22 cellular contexts compared by ENCODE assay signal in the genomic region with DNA sequence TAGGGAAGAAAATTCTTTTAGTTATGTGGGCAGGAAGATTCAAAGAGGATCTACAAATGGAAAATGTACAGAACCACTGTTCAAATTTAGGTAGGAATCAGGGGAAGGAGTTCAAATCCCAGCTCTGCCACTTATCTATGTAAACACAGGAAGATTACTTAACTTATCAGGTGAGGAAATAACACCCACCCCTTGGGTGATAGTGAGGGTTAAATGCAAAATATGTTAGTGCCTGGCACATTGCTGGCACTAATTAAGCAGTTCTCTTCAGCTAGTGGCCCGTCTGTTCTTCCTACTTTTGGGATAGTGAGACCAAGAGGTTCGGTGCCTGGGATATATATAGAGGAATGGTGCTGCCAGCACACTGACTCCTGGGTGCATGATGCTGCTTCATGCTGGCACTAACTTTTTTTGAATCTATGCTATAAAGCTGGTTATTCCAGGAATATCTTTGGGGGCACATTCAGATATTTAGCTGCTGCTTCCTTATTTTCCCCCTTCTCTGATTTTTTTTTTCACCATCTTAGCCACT.
DNase-seq lines count a peak whose midpoint lies in the region; ATAC-seq and TF ChIP-seq lines count a peak whose summit lies in the region.
"Had no signal": no experiment of that assay in that cellular context is flagged by ENCODE, and none has a peak within 500 bp of the region (broad histone marks: within the 10 kb centered on the region; RNA-seq: fewer than 3 reads in every experiment).

No MANE protein-coding gene starts in this region.

- no peak for DNase-seq in activated T-cell treated with anti-CD3 and anti-CD28 coated beads, Interleukin-2, amount 50 U/mL, for 24 hours
- DNase-seq in activated T-cell treated with anti-CD3 and anti-CD28 coated beads, Interleukin-2, amount 50 U/mL, for 4 hours = no peak
- DNase-seq in endodermal cell (no peak), mesendoderm (peak; percentile 67), trophoblast cell (no peak)
- no peak for DNase-seq in activated T-helper 1 cell treated with anti-CD3 and anti-CD28 coated beads, Interleukin-12 subunit alpha, Interleukin-12 subunit beta, Interleukin-2, Interleukin-4 antibody, amounts not matched to agents 30 ng/mL and 10 ng/mL and 1 ng/mL, durations not matched to agents 14 hours and 24 hours and 36 hours (ENCODE audit: low spot score)
- DNase-seq in activated CD8-positive, alpha-beta memory T cell treated with anti-CD3 and anti-CD28 coated beads, Interleukin-2, amount 50 U/mL, for 48 hours = no peak
- DNase-seq: AML-193; CD8-positive, alpha-beta T cell; GOT3; HFFc6; KG1; MM.1S; NCI-H2029; NCI-H446; NCI-H526 treated with DMSO at 0.1 percent for 48 hours; SHP77 had no signal

- H3K9me3 Mint-ChIP-seq in activated T-cell treated with anti-CD3 and anti-CD28 coated beads, Interleukin-2, amount 50 U/mL, for 24 hours = no peaks in the 10 kb centered on the region
- no peaks in the 10 kb centered on the region for H3K9me3 Mint-ChIP-seq in activated T-cell treated with anti-CD3 and anti-CD28 coated beads, Interleukin-2, amount 50 U/mL, for 4 hours
- no peaks in the 10 kb centered on the region for H3K9me3 Mint-ChIP-seq in endodermal cell
- no peaks in the 10 kb centered on the region for H3K9me3 Mint-ChIP-seq in activated T-helper 1 cell treated with anti-CD3 and anti-CD28 coated beads, Interleukin-12 subunit alpha, Interleukin-12 subunit beta, Interleukin-2, Interleukin-4 antibody, amounts not matched to agents 30 ng/mL and 10 ng/mL and 1 ng/mL, durations not matched to agents 14 hours and 24 hours and 36 hours
- H3K9me3 Mint-ChIP-seq: CD8-positive, alpha-beta T cell; HFFc6 had no signal

- no peak overlapping the region for H4K12ac ChIP-seq in trophoblast cell (ENCODE audit: low read depth, low read length)

- intact Hi-C loops in activated T-helper 1 cell treated with anti-CD3 and anti-CD28 coated beads, Interleukin-12 subunit alpha, Interleukin-12 subunit beta, Interleukin-2, Interleukin-4 antibody, amounts not matched to agents 30 ng/mL and 10 ng/mL and 1 ng/mL, durations not matched to agents 14 hours and 24 hours and 36 hours (cut with micrococcal nuclease) = no loop called here

- no peak overlapping the region for H4K91ac ChIP-seq in trophoblast cell (ENCODE audit: low read depth, low read length)

- H3K4ac ChIP-seq in mesendoderm (ENCODE audit: low read depth, low read length) (no peak overlapping the region), trophoblast cell (ENCODE audit: low read depth, low read length) (no peak overlapping the region)

- H3K27me3 ChIP-seq in endodermal cell (ENCODE audit: control insufficient read depth, insufficient read depth, low read length, poor library complexity, severe bottlenecking) (no peaks in the 10 kb centered on the region), mesendoderm (ENCODE audit: insufficient read depth, low read length, poor library complexity) (no peaks in the 10 kb centered on the region), trophoblast cell (ENCODE audit: insufficient read depth, low read length) (no peaks in the 10 kb centered on the region)
- H3K27me3 ChIP-seq: BLaER1 treated with 17β-estradiol and CSF1 and Interleukin-3, amounts not matched to agents 10 nM and 100 nM had no signal

- no peak overlapping the region for H2AFZ ChIP-seq in trophoblast cell (ENCODE audit: insufficient read depth, low read length, poor library complexity)

- no peak overlapping the region for H3K56ac ChIP-seq in mesendoderm (ENCODE audit: low read length)

- no peak overlapping the region for H4K5ac ChIP-seq in mesendoderm (ENCODE audit: low read length)

- no peak overlapping the region for H4K8ac ChIP-seq in mesendoderm (ENCODE audit: low read depth, low read length)
- no peak overlapping the region for H4K8ac ChIP-seq in trophoblast cell (ENCODE audit: low read depth, low read length)

- H2BK15ac ChIP-seq in mesendoderm (replicated peaks; ENCODE audit: low read depth) = no peak overlapping the region

- no peak for TF ChIP-seq CTCF in endodermal cell (conservative IDR thresholded peaks at IDR 0.05)

- H2AK5ac ChIP-seq in mesendoderm (ENCODE audit: low read length) (no peak overlapping the region), trophoblast cell (ENCODE audit: low read length) (no peak overlapping the region)

- H3K36me3 Mint-ChIP-seq in activated T-cell treated with anti-CD3 and anti-CD28 coated beads, Interleukin-2, amount 50 U/mL, for 24 hours (ENCODE audit: low read depth) = peaks cover 73% of the 10 kb centered on the region
- peaks cover 39% of the 10 kb centered on the region for H3K36me3 Mint-ChIP-seq in activated T-cell treated with anti-CD3 and anti-CD28 coated beads, Interleukin-2, amount 50 U/mL, for 4 hours (ENCODE audit: insufficient read depth)
- peaks cover 25% of the 10 kb centered on the region for H3K36me3 Mint-ChIP-seq in endodermal cell (ENCODE audit: low read depth)
- H3K36me3 Mint-ChIP-seq in activated T-helper 1 cell treated with anti-CD3 and anti-CD28 coated beads, Interleukin-12 subunit alpha, Interleukin-12 subunit beta, Interleukin-2, Interleukin-4 antibody, amounts not matched to agents 30 ng/mL and 10 ng/mL and 1 ng/mL, durations not matched to agents 14 hours and 24 hours and 36 hours (ENCODE audit: low read depth) = peaks cover 37% of the 10 kb centered on the region

- no peak overlapping the region for H3K14ac ChIP-seq in trophoblast cell (ENCODE audit: low read length)

- H3K27ac ChIP-seq in endodermal cell (ENCODE audit: low read depth, low read length) = no peak overlapping the region
- no peak overlapping the region for H3K27ac ChIP-seq in mesendoderm (ENCODE audit: low read depth, low read length)
- H3K27ac ChIP-seq in trophoblast cell (ENCODE audit: low read depth, low read length) = no peak overlapping the region
- H3K27ac ChIP-seq: BLaER1 treated with 17β-estradiol and CSF1 and Interleukin-3, amounts not matched to agents 10 nM and 100 nM; RWPE1 had no signal

- H3K9me3 ChIP-seq in endodermal cell (ENCODE audit: control insufficient read depth, low read length) (no peaks in the 10 kb centered on the region), trophoblast cell (ENCODE audit: insufficient read depth, low read depth, low read length) (no peaks in the 10 kb centered on the region)
- H3K9me3 ChIP-seq: Caco-2, HAP-1 had no signal

- H3K36me3 ChIP-seq in endodermal cell (ENCODE audit: control insufficient read depth, insufficient read depth, low read length) (peaks cover 24% of the 10 kb centered on the region), mesendoderm (ENCODE audit: control insufficient read depth, insufficient read depth, low read length) (no peaks in the 10 kb centered on the region), trophoblast cell (ENCODE audit: control insufficient read depth in 1 of 2, insufficient read depth in 2 of 2, low read length in 2 of 2) (peaks cover 3% of the 10 kb centered on the region in 2 experiments)

- H3K79me1 ChIP-seq in mesendoderm (ENCODE audit: low read length) = no peaks in the 10 kb centered on the region
- no peaks in the 10 kb centered on the region for H3K79me1 ChIP-seq in trophoblast cell (ENCODE audit: low read length)

- H3K4me2 ChIP-seq in mesendoderm (ENCODE audit: low read length) (no peak overlapping the region), trophoblast cell (ENCODE audit: low read length) (no peak overlapping the region)
- H3K4me2 ChIP-seq: BLaER1 treated with 17β-estradiol and CSF1 and Interleukin-3, amounts not matched to agents 10 nM and 100 nM had no signal

- H3K9ac ChIP-seq in endodermal cell (ENCODE audit: extremely low read depth, low read length, poor library complexity, severe bottlenecking) (no peak overlapping the region), mesendoderm (ENCODE audit: low read length) (no peak overlapping the region), trophoblast cell (ENCODE audit: low read length) (no peak overlapping the region)
- H3K9ac ChIP-seq: BLaER1 treated with 17β-estradiol and CSF1 and Interleukin-3, amounts not matched to agents 10 nM and 100 nM had no signal

- H3K4me3 ChIP-seq in endodermal cell (ENCODE audit: low read length) (no peak overlapping the region), mesendoderm (ENCODE audit: low read length) (no peak overlapping the region), trophoblast cell (ENCODE audit: low read depth, low read length) (no peak overlapping the region)
- H3K4me3 ChIP-seq: BLaER1 treated with 17β-estradiol and CSF1 and Interleukin-3, amounts not matched to agents 10 nM and 100 nM; HAP-1 had no signal

- no peak overlapping the region for H3K18ac ChIP-seq in mesendoderm (ENCODE audit: low read length)
- H3K18ac ChIP-seq in trophoblast cell (ENCODE audit: low read length) = no peak overlapping the region

- H3K4me1 ChIP-seq in endodermal cell (ENCODE audit: control insufficient read depth, insufficient read depth, low read length) (no peaks in the 10 kb centered on the region), mesendoderm (ENCODE audit: control insufficient read depth, low read depth, low read length) (peaks cover 4% of the 10 kb centered on the region), trophoblast cell (ENCODE audit: control insufficient read depth in 1 of 2, insufficient read depth in 2 of 2, low read length in 2 of 2) (no peaks in the 10 kb centered on the region)
- H3K4me1 ChIP-seq: HAP-1 had no signal

- no peaks in the 10 kb centered on the region for H3K79me2 ChIP-seq in mesendoderm (ENCODE audit: control insufficient read depth, insufficient read depth, low read length)
- no peaks in the 10 kb centered on the region for H3K79me2 ChIP-seq in trophoblast cell (ENCODE audit: control insufficient read depth, insufficient read depth, low read length, poor library complexity)

- no peak overlapping the region for H3K4me3 Mint-ChIP-seq in activated T-cell treated with anti-CD3 and anti-CD28 coated beads, Interleukin-2, amount 50 U/mL, for 24 hours
- no peak overlapping the region for H3K4me3 Mint-ChIP-seq in activated T-cell treated with anti-CD3 and anti-CD28 coated beads, Interleukin-2, amount 50 U/mL, for 4 hours
- H3K4me3 Mint-ChIP-seq in endodermal cell = peak overlapping the region; percentile 36
- H3K4me3 Mint-ChIP-seq in activated T-helper 1 cell treated with anti-CD3 and anti-CD28 coated beads, Interleukin-12 subunit alpha, Interleukin-12 subunit beta, Interleukin-2, Interleukin-4 antibody, amounts not matched to agents 30 ng/mL and 10 ng/mL and 1 ng/mL, durations not matched to agents 14 hours and 24 hours and 36 hours = no peak overlapping the region
- H3K4me3 Mint-ChIP-seq: CD8-positive, alpha-beta T cell; HFFc6 had no signal

- H3K4me1 Mint-ChIP-seq in activated T-cell treated with anti-CD3 and anti-CD28 coated beads, Interleukin-2, amount 50 U/mL, for 24 hours (ENCODE audit: low read depth) = no peaks in the 10 kb centered on the region
- H3K4me1 Mint-ChIP-seq in activated T-cell treated with anti-CD3 and anti-CD28 coated beads, Interleukin-2, amount 50 U/mL, for 4 hours (ENCODE audit: low read depth) = no peaks in the 10 kb centered on the region
- H3K4me1 Mint-ChIP-seq in endodermal cell = peaks cover 11% of the 10 kb centered on the region
- H3K4me1 Mint-ChIP-seq in activated T-helper 1 cell treated with anti-CD3 and anti-CD28 coated beads, Interleukin-12 subunit alpha, Interleukin-12 subunit beta, Interleukin-2, Interleukin-4 antibody, amounts not matched to agents 30 ng/mL and 10 ng/mL and 1 ng/mL, durations not matched to agents 14 hours and 24 hours and 36 hours (ENCODE audit: low read depth) = no peaks in the 10 kb centered on the region

- H2BK120ac ChIP-seq in mesendoderm (ENCODE audit: low read depth, low read length) = no peak overlapping the region
- H2BK120ac ChIP-seq in trophoblast cell (ENCODE audit: insufficient read depth, low read length, poor library complexity) = no peak overlapping the region

- no peak overlapping the region for H2BK5ac ChIP-seq in mesendoderm (ENCODE audit: low read length)
- H2BK5ac ChIP-seq in trophoblast cell (ENCODE audit: low read depth, low read length, poor library complexity) = no peak overlapping the region

- ATAC-seq in activated T-cell treated with anti-CD3 and anti-CD28 coated beads, Interleukin-2, amount 50 U/mL, for 4 hours = no peak
- ATAC-seq: CD8-positive, alpha-beta T cell; Panc1 had no signal

- no peaks in the 10 kb centered on the region for H3K27me3 Mint-ChIP-seq in activated T-cell treated with anti-CD3 and anti-CD28 coated beads, Interleukin-2, amount 50 U/mL, for 24 hours
- H3K27me3 Mint-ChIP-seq in activated T-cell treated with anti-CD3 and anti-CD28 coated beads, Interleukin-2, amount 50 U/mL, for 4 hours (ENCODE audit: low read depth) = no peaks in the 10 kb centered on the region
- no peaks in the 10 kb centered on the region for H3K27me3 Mint-ChIP-seq in endodermal cell (ENCODE audit: insufficient read depth)
- H3K27me3 Mint-ChIP-seq in activated T-helper 1 cell treated with anti-CD3 and anti-CD28 coated beads, Interleukin-12 subunit alpha, Interleukin-12 subunit beta, Interleukin-2, Interleukin-4 antibody, amounts not matched to agents 30 ng/mL and 10 ng/mL and 1 ng/mL, durations not matched to agents 14 hours and 24 hours and 36 hours (ENCODE audit: insufficient read depth) = no peaks in the 10 kb centered on the region

- 79 to 100% methylated on average over 2 of the region's 2 CpGs for WGBS in endodermal cell (ENCODE audit: insufficient coverage in 1 of 2, insufficient read length in 1 of 2), 2 experiments
- WGBS in mesendoderm (ENCODE audit: extremely low coverage, insufficient coverage, low lambda C conversion rate) = no CpG with 5 or more reads among the region's 2 CpGs
- no CpG with 5 or more reads among the region's 2 CpGs for WGBS in trophoblast cell (ENCODE audit: extremely low coverage, insufficient coverage, insufficient read length)

- peak overlapping the region; percentile 27 for H3K27ac Mint-ChIP-seq in activated T-cell treated with anti-CD3 and anti-CD28 coated beads, Interleukin-2, amount 50 U/mL, for 24 hours
- H3K27ac Mint-ChIP-seq in endodermal cell = peak overlapping the region; percentile 61
- no peak overlapping the region for H3K27ac Mint-ChIP-seq in activated T-helper 1 cell treated with anti-CD3 and anti-CD28 coated beads, Interleukin-12 subunit alpha, Interleukin-12 subunit beta, Interleukin-2, Interleukin-4 antibody, amounts not matched to agents 30 ng/mL and 10 ng/mL and 1 ng/mL, durations not matched to agents 14 hours and 24 hours and 36 hours
- H3K27ac Mint-ChIP-seq: CD8-positive, alpha-beta T cell; HFFc6 had no signal

- H3K23ac ChIP-seq in mesendoderm (ENCODE audit: low read length) = no peak overlapping the region
- H3K23ac ChIP-seq in trophoblast cell (ENCODE audit: low read length) = no peak overlapping the region

- no peak overlapping the region for H2BK12ac ChIP-seq in trophoblast cell (ENCODE audit: low read length)
